2 cellular contexts compared by ENCODE assay signal in genomic region chr1:145985129-145985501, GRCh38.
TF ChIP-seq lines count a peak whose summit lies in the region.

No MANE protein-coding gene starts in this region.

TF ChIP-seq in SK-N-SH, 30 proteins besides CTCF, POLR2A, EP300 and RAD21 (continued from another document):
- TF ChIP-seq PBX3 (IDR thresholded peaks at IDR 0.05) (no peak), MEF2A (IDR thresholded peaks at IDR 0.05; ENCODE audit: borderline replicate concordance, low read depth) (no peak), YY1 (IDR thresholded peaks at IDR 0.05; ENCODE audit: low read depth) (no peak), JUND (IDR thresholded peaks at IDR 0.05) (no peak), FOSL2 (IDR thresholded peaks at IDR 0.05; ENCODE audit: borderline replicate concordance, low read depth) (no peak), GATA2 (CRISPR knock-in tag; IDR thresholded peaks at IDR 0.05) (no peak), SMC3 (IDR thresholded peaks at IDR 0.05; ENCODE audit: low read depth, low read length) (no peak)

TF ChIP-seq in SK-N-SH treated with all-trans-retinoic acid at 6 μM for 48 hours, 23 proteins besides CTCF, POLR2A, EP300 and RAD21 (continued from another document):
- TF ChIP-seq BACH2 (CRISPR knock-in tag; IDR thresholded peaks at IDR 0.05; ENCODE audit: borderline replicate concordance) (no peak), ISL1 (CRISPR knock-in tag; IDR thresholded peaks at IDR 0.05) (no peak), OSR1 (CRISPR knock-in tag; IDR thresholded peaks at IDR 0.05) (no peak), ESRRG (CRISPR knock-in tag; IDR thresholded peaks at IDR 0.05) (no peak), ARNTL (CRISPR knock-in tag; IDR thresholded peaks at IDR 0.05; ENCODE audit: borderline replicate concordance, low read depth) (no peak), RARB (CRISPR knock-in tag; IDR thresholded peaks at IDR 0.05) (no peak), PPARA (CRISPR knock-in tag; IDR thresholded peaks at IDR 0.05; ENCODE audit: borderline replicate concordance) (no peak), ZNF565 (CRISPR knock-in tag; conservative IDR thresholded peaks at IDR 0.05; ENCODE audit: low read depth) (no peak), ZNF8 (CRISPR knock-in tag; IDR thresholded peaks at IDR 0.05) (no peak), PATZ1 (CRISPR knock-in tag; IDR thresholded peaks at IDR 0.05; ENCODE audit: borderline replicate concordance) (no peak), TCF4 (CRISPR knock-in tag; IDR thresholded peaks at IDR 0.05; ENCODE audit: borderline replicate concordance) (no peak), ZFP30 (CRISPR knock-in tag; IDR thresholded peaks at IDR 0.05) (no peak)
